ENCODE assay signal across 28 cellular contexts in the genomic region with DNA sequence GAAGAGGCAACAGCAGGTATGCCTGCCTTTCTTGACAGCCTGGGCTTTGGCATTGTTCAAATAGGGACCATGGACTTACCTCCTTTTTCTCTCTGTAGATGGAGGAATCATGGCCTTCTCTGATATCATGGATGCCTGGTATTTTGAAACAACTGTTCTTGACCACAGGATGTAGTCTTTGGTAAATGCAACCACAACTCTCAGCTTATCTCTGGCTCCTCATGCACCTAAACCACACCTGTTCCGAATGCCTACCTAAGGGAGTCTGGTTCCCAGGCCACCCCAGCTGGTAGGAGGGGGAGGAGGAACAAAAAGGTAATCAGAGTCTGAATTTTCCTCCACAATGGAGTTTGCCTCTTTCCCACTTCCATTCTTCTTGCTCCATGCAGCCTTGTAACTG. TPM values are rescaled to one million over a fixed set of nuclear protein-coding genes. Genes with fewer than 3 reads are reported as not detected.
A peak's percentile ranks its signal among the peaks of the same experiment; 100 is the strongest.
DNase-seq lines count a peak whose midpoint lies in the region; ATAC-seq, FAIRE-seq and TF ChIP-seq lines count a peak whose summit lies in the region.
"Had no signal": no experiment of that assay in that cellular context is flagged by ENCODE, and none has a peak within 500 bp of the region (broad histone marks: within the 10 kb centered on the region; RNA-seq: fewer than 3 reads in every experiment).

No MANE protein-coding gene starts in this region.

- peaks cover 0 to 2% (median under 1%) of the 10 kb centered on the region in 4 donors for H3K4me1 Mint-ChIP-seq in naive thymus-derived CD8-positive, alpha-beta T cell
- H3K4me1 Mint-ChIP-seq: activated CD4-positive, alpha-beta T cell treated with anti-CD3 and anti-CD28 coated beads for 36 hours; stimulated activated naive B cell treated with anti-CD40 and anti-IgM and Interleukin-4, amounts not matched to agents 10 μg/mL and 1 μg/mL and 100 μg/mL, for 72 hours had no signal

- H3K36me3 ChIP-seq in WERI-Rb-1 = peaks cover 9% of the 10 kb centered on the region; the same call in 1 of the 2 replicates
- H3K36me3 ChIP-seq: brain microvascular endothelial cell, sigmoid colon had no signal

- H3K9me3 ChIP-seq in WERI-Rb-1 (ENCODE audit: severe bottlenecking) = no peaks in the 10 kb centered on the region
- H3K9me3 ChIP-seq: BLaER1, psoas muscle, sigmoid colon had no signal

- no peaks in the 10 kb centered on the region for H3K9me3 Mint-ChIP-seq in naive thymus-derived CD8-positive, alpha-beta T cell
- H3K9me3 Mint-ChIP-seq: stimulated activated naive B cell treated with anti-CD40 and anti-IgM and Interleukin-4, amounts not matched to agents 10 μg/mL and 1 μg/mL and 100 μg/mL, for 72 hours had no signal

- H3K27ac Mint-ChIP-seq in naive thymus-derived CD8-positive, alpha-beta T cell = no peak overlapping the region
- H3K27ac Mint-ChIP-seq: activated CD4-positive, alpha-beta T cell treated with anti-CD3 and anti-CD28 coated beads for 36 hours; stimulated activated naive B cell treated with anti-CD40 and anti-IgM and Interleukin-4, amounts not matched to agents 10 μg/mL and 1 μg/mL and 100 μg/mL, for 72 hours had no signal

- H3K36me3 Mint-ChIP-seq in naive thymus-derived CD8-positive, alpha-beta T cell = peaks cover 0 to 5% (median 0%) of the 10 kb centered on the region in 3 donors

- H3K27ac ChIP-seq in WERI-Rb-1 = peak overlapping the region; percentile 56
- H3K27ac ChIP-seq: BLaER1, brain microvascular endothelial cell, epithelial cell of prostate, psoas muscle, RWPE1, sigmoid colon had no signal

- H3K4me3 ChIP-seq in GM12865 (ENCODE audit: low read depth, low read length) (no peak overlapping the region), WERI-Rb-1 (ENCODE audit: low read depth, low read length) (no peak overlapping the region)
- H3K4me3 ChIP-seq: BLaER1, psoas muscle, sigmoid colon had no signal

- H3K27me3 ChIP-seq in WERI-Rb-1 (ENCODE audit: insufficient read depth, low read depth, severe bottlenecking) = no peaks in the 10 kb centered on the region
- H3K27me3 ChIP-seq: BLaER1, brain microvascular endothelial cell, sigmoid colon had no signal

- POLR2A ChIA-PET in naive thymus-derived CD8-positive, alpha-beta T cell (lab: Charles Lee) = interaction anchor here (1.6 kb wide), 1 partner anchor 19 kb away, joined by 5 read pairs; the partner anchor contains the start of gene CDK5RAP3

- ATAC-seq in naive thymus-derived CD8-positive, alpha-beta T cell = no peak
- ATAC-seq in GM21390 (IDR thresholded peaks at IDR 0.05; ENCODE audit: unreplicated experiment) (no peak), GM19023 (IDR thresholded peaks at IDR 0.05; ENCODE audit: unreplicated experiment) (no peak)
- ATAC-seq: activated CD4-positive, alpha-beta T cell treated with anti-CD3 and anti-CD28 coated beads for 36 hours; HCT116; left ventricle myocardium superior; psoas muscle; stimulated activated naive B cell treated with anti-CD40 and anti-IgM and Interleukin-4, amounts not matched to agents 10 μg/mL and 1 μg/mL and 100 μg/mL, for 72 hours had no signal

- peaks cover 0 to 3% (median 0%) of the 10 kb centered on the region in 5 donors for H3K27me3 Mint-ChIP-seq in naive thymus-derived CD8-positive, alpha-beta T cell
- H3K27me3 Mint-ChIP-seq: activated CD4-positive, alpha-beta T cell treated with anti-CD3 and anti-CD28 coated beads for 36 hours had no signal

- TF ChIP-seq CTCF in GM12865 (IDR thresholded peaks at IDR 0.05; ENCODE audit: insufficient read depth, low read depth, low read length, missing control alignments) = no peak
- TF ChIP-seq CTCF in WERI-Rb-1 (IDR thresholded peaks at IDR 0.05; ENCODE audit: low read depth, low read length) = no peak

- no peak overlapping the region for H3K4me3 Mint-ChIP-seq in naive thymus-derived CD8-positive, alpha-beta T cell
- H3K4me3 Mint-ChIP-seq: activated CD4-positive, alpha-beta T cell treated with anti-CD3 and anti-CD28 coated beads for 36 hours; stimulated activated naive B cell treated with anti-CD40 and anti-IgM and Interleukin-4, amounts not matched to agents 10 μg/mL and 1 μg/mL and 100 μg/mL, for 72 hours had no signal

- peak; percentile 64 for FAIRE-seq in GM19239 (lab: Jason Lieb, UNC)

- peak; percentile 78 for DNase-seq in GM12865 (ENCODE audit: low read depth)
- DNase-seq in GM19239 (ENCODE audit: insufficient read length, low spot score) = no peak
- DNase-seq in WERI-Rb-1 = no peak
- peak; percentile 87 for DNase-seq in myocyte (ENCODE audit: low read depth)
- no peak for DNase-seq in naive thymus-derived CD8-positive, alpha-beta T cell
- DNase-seq in DMS 273 treated with DMSO at 0.1 percent for 48 hours (lab: John Stamatoyannopoulos, UW) = no peak
- DNase-seq: activated CD4-positive, alpha-beta T cell treated with anti-CD3 and anti-CD28 coated beads for 36 hours; activated CD8-positive, alpha-beta memory T cell treated with anti-CD3 and anti-CD28 coated beads for 24 hours; activated T-cell treated with anti-CD3 and anti-CD28 coated beads, Interleukin-2, amount 50 U/mL, for 1 hour; brain microvascular endothelial cell; DMS53; islet precursor cell; left ventricle myocardium superior; NCI-H1417 treated with DMSO at 0.1 percent for 48 hours; NCI-H2107; NCI-H446; psoas muscle; sigmoid colon; stimulated activated naive B cell treated with anti-CD40 and anti-IgM and Interleukin-4, amounts not matched to agents 10 μg/mL and 1 μg/mL and 100 μg/mL, for 72 hours had no signal

RNA-seq across cellular contexts. Expression of gene CDK5RAP3, which starts 18.8 kb away (rescaled TPM):
- 105 and 148 TPM in 2 replicates for total RNA-seq in myocyte
- polyA plus RNA-seq in myocyte (2012) = 112 TPM
- 100 to 1,000 TPM; 352 to 356 TPM for total RNA-seq in naive thymus-derived CD8-positive, alpha-beta T cell
- polyA plus RNA-seq in naive thymus-derived CD8-positive, alpha-beta T cell = 10 to 100 TPM; 63.6 to 73.0 (median 70.2) TPM

RNA-seq across cellular contexts. Expression of gene PRR15L, which starts 32.0 kb away (rescaled TPM):
- not detected in 2 replicates for total RNA-seq in myocyte
- polyA plus RNA-seq in myocyte (2012) = 0.05 TPM
- not detected for total RNA-seq in naive thymus-derived CD8-positive, alpha-beta T cell
- under 1 TPM; 0.14 to 0.36 (median 0.16) TPM for polyA plus RNA-seq in naive thymus-derived CD8-positive, alpha-beta T cell
- total RNA-seq: activated CD4-positive, alpha-beta T cell treated with anti-CD3 and anti-CD28 coated beads for 36 hours; chondrocyte; G401; left ventricle myocardium superior; psoas muscle; T-helper 2 cell treated with Interferon-gamma antibody and Interleukin-4, amounts not matched to agents 100 ng/mL and 5 ng/mL, for 36 hours had no signal

RNA-seq across cellular contexts. Expression of gene COPZ2, which starts 47.9 kb away (rescaled TPM):
- 45.8 and 57.6 TPM in 2 replicates for total RNA-seq in myocyte
- polyA plus RNA-seq in myocyte (2012) = 298 TPM
- 1 to 10 TPM; 1.2 to 2.4 TPM for total RNA-seq in naive thymus-derived CD8-positive, alpha-beta T cell
- polyA plus RNA-seq in naive thymus-derived CD8-positive, alpha-beta T cell = 1 to 10 TPM in 2 of 3 donors, under 1 TPM in 1; 0.84 to 7.1 (median 1.6) TPM
- total RNA-seq: G401 had no signal

RNA-seq across cellular contexts. Expression of gene PNPO, which starts 48.3 kb away (rescaled TPM):
- total RNA-seq in myocyte = 29.3 and 43.5 TPM in 2 replicates
- 12.8 TPM for polyA plus RNA-seq in myocyte (2012)
- total RNA-seq in naive thymus-derived CD8-positive, alpha-beta T cell = 10 to 100 TPM; 17.2 to 20.8 TPM
- 10 to 100 TPM; 26.0 to 31.8 (median 29.9) TPM for polyA plus RNA-seq in naive thymus-derived CD8-positive, alpha-beta T cell

RNA-seq across cellular contexts. Expression of gene NFE2L1, which starts 58.5 kb away (rescaled TPM):
- 306 and 426 TPM in 2 replicates for total RNA-seq in myocyte
- polyA plus RNA-seq in myocyte (2012) = 686 TPM
- total RNA-seq in naive thymus-derived CD8-positive, alpha-beta T cell = 10 to 100 TPM; 45.5 to 50.4 TPM
- 10 to 100 TPM in 1 of 3 donors, 1 to 10 TPM in 2; 5.0 to 14.2 (median 7.2) TPM for polyA plus RNA-seq in naive thymus-derived CD8-positive, alpha-beta T cell

Comparison
In these comparisons a context has a peak if more than half of its experiments do, and no peak if none do; other contexts are left out.
1. DNase-seq: peak in GM12865 (single experiment) and myocyte (single experiment); none in GM19239 (single experiment), WERI-Rb-1 (single experiment), naive thymus-derived CD8-positive, alpha-beta T cell (0 of 10) and DMS 273 treated with DMSO at 0.1 percent for 48 hours (single experiment).
2. RNA of gene COPZ2, which starts 47.9 kb away (total RNA-seq): 45.8 to 57.6 TPM in myocyte; 1.2 to 2.4 TPM in naive thymus-derived CD8-positive, alpha-beta T cell; every median in the first group is over 10 times any median in the second.